ENCODE assay signal across 8 cellular contexts in genomic region chr5:141701341-141702119, GRCh38. TPM values are rescaled to one million over a fixed set of nuclear protein-coding genes. Genes with fewer than 3 reads are reported as not detected.
DNase-seq lines count a peak whose midpoint lies in the region; ATAC-seq, FAIRE-seq and TF ChIP-seq lines count a peak whose summit lies in the region.

No MANE protein-coding gene starts in this region.

- no peak overlapping the region for H4K8ac ChIP-seq in H1 (ENCODE audit: extremely low read depth, insufficient read depth, low read length)

- no peak for TF ChIP-seq POLR2A in A549 (IDR thresholded peaks at IDR 0.05; ENCODE audit: low read length)
- no peak for TF ChIP-seq POLR2A in H1 (IDR thresholded peaks at IDR 0.05; ENCODE audit: control extremely low read depth in 1 of 2, low read depth in 2 of 2, low read length in 2 of 2)
- no peak for TF ChIP-seq POLR2A in H54 (IDR thresholded peaks at IDR 0.05; ENCODE audit: low read depth, low read length)

- H3K9me3 ChIP-seq in A549: no peaks in the 10 kb centered on the region
- H3K9me3 ChIP-seq in H1 (ENCODE audit: insufficient read depth in 2 of 2, low read depth in 1 of 2, low read length in 1 of 2): no peaks in the 10 kb centered on the region

- FAIRE-seq in A549 (lab: Jason Lieb, UNC): no peak
- FAIRE-seq in H1 (lab: Jason Lieb, UNC): no peak
- FAIRE-seq in H54 (lab: Jason Lieb, UNC): no peak

- H3K4me1 ChIP-seq in A549: 0 out of 3 replicates have a peak, but pooled peaks cover 4% of the 10 kb centered on the region
- H3K4me1 ChIP-seq in H1 (replicated peaks in 1 of 4; ENCODE audit: control insufficient read depth in 3 of 4, insufficient read depth in 4 of 4, low read length in 3 of 4): peaks cover 5 to 9% (median 5%) of the 10 kb centered on the region in 4 experiments

- no peak overlapping the region for H2BK12ac ChIP-seq in H1 (ENCODE audit: low read depth, low read length)

- no peaks in the 10 kb centered on the region for H3K79me2 ChIP-seq in H1 (ENCODE audit: control insufficient read depth in 1 of 2, insufficient read depth in 2 of 2, low read length in 2 of 2)

- no peak overlapping the region for H3K56ac ChIP-seq in H1 (replicated peaks; ENCODE audit: insufficient read length, low read depth, low read length)

- H3K14ac ChIP-seq in H1 (ENCODE audit: insufficient read length): no peak overlapping the region

- H3K9ac ChIP-seq in H1 (replicated peaks in 1 of 4; ENCODE audit: extremely low read depth in 1 of 4, low read depth in 3 of 4, low read length in 3 of 4): no peak overlapping the region

- H3K23ac ChIP-seq in H1 (ENCODE audit: insufficient read length): no peak overlapping the region

- H2BK15ac ChIP-seq in H1 (ENCODE audit: low read length): no peak overlapping the region; the same call in 1 of the 2 replicates

- H3K4me2 ChIP-seq in A549 (peak overlapping the region; percentile 94), H1 (ENCODE audit: insufficient read depth in 1 of 2, low read depth in 2 of 2, low read length in 2 of 2) (peak overlapping the region; percentile 40 to 87)

- H2BK5ac ChIP-seq in H1 (ENCODE audit: low read depth, low read length): no peak overlapping the region

- no peak overlapping the region for H3K4ac ChIP-seq in H1 (replicated peaks; ENCODE audit: insufficient read length, low read depth, low read length)

- H3K27me3 ChIP-seq in H1 (replicated peaks in 1 of 4; ENCODE audit: control insufficient read depth in 3 of 4, extremely low read depth in 1 of 4, insufficient read depth in 3 of 4, low read length in 3 of 4): peaks cover 0 to 36% (median 30%) of the 10 kb centered on the region in 4 experiments; a peak in 6 of 7 replicates

- no peaks in the 10 kb centered on the region for H4K20me1 ChIP-seq in H1 (replicated peaks in 1 of 2; ENCODE audit: control insufficient read depth in 1 of 2, insufficient read depth in 2 of 2, low read length in 2 of 2)

- no peak overlapping the region for H2BK20ac ChIP-seq in H1 (ENCODE audit: low read length)

- TF ChIP-seq CTCF in A549 (IDR thresholded peaks at IDR 0.05) (no peak), H1 (IDR thresholded peaks at IDR 0.05; ENCODE audit: control extremely low read depth in 1 of 3, insufficient read depth in 1 of 3, low read depth in 1 of 3, low read length in 3 of 3) (no peak)

- DNase-seq in A549 (ENCODE audit: low read depth in 1 of 2, low spot score in 1 of 2) (no peak), H1 (ENCODE audit: low read depth in 1 of 2, low spot score in 2 of 2) (no peak), HuH-7.5 (ENCODE audit: low spot score) (no peak), H54 (ENCODE audit: insufficient read length, low spot score) (no peak), RPMI8226 (no peak)

- POLR2A ChIA-PET in A549 (lab: Yijun Ruan, JAX) (no interaction called here), H1 (lab: Charles Lee; ENCODE audit: partially characterized antibody) (interaction anchor here (1.1 to 3.6 kb wide), 12 partner anchors 8 to 215 kb away, joined by 3 to 15 read pairs (median 5); no protein-coding TSS in a partner anchor)

- ATAC-seq in A549 (peak; percentile 17 to 52; a peak in 3 of 6 replicates), GM19324 (IDR thresholded peaks at IDR 0.05; ENCODE audit: low FRiP score, unreplicated experiment) (peak; percentile 50), HG03460 (IDR thresholded peaks at IDR 0.05; ENCODE audit: unreplicated experiment) (peak; percentile 78), GM18519 (IDR thresholded peaks at IDR 0.05; ENCODE audit: low FRiP score, unreplicated experiment) (no peak)

- CTCF ChIA-PET in A549 (lab: Yijun Ruan, JAX) (interaction anchor here (0.6 to 16.8 kb wide), 52 partner anchors 8 to 278 kb away, joined by 3 to 424 read pairs (median 4); partner anchors contain the start of genes PCDH1, PCDH12 and RNF14), H1 (lab: Charles Lee; ENCODE audit: partially characterized antibody) (interaction anchor here (0.6 to 15.1 kb wide), 53 partner anchors 9 to 289 kb away, joined by 3 to 345 read pairs (median 5); partner anchors contain the start of genes PCDH1, PCDH12 and RNF14)

- H3K4me3 ChIP-seq in A549 (peak overlapping the region; percentile 39; the same call in 1 of the 3 replicates), H1 (ENCODE audit: extremely low read depth in 1 of 4, insufficient read depth in 2 of 4, low read depth in 3 of 4, low read length in 4 of 4) (peak overlapping the region in 1 of 4 experiments; percentile 73; a peak in 1 of 8 replicates)

- H3K27ac ChIP-seq in A549 (no peak overlapping the region), H1 (ENCODE audit: low read depth, low read length) (no peak overlapping the region)

- no peak for TF ChIP-seq EP300 in A549 (IDR thresholded peaks at IDR 0.05)
- no peak for TF ChIP-seq EP300 in H1 (IDR thresholded peaks at IDR 0.05; ENCODE audit: borderline replicate concordance in 1 of 2, low read depth in 2 of 2, low read length in 2 of 2)

- no peaks in the 10 kb centered on the region for H3K79me1 ChIP-seq in H1 (ENCODE audit: low read depth, low read length)

- no peak overlapping the region for H4K5ac ChIP-seq in H1 (ENCODE audit: insufficient read length, low read depth, low read length)

- no peak overlapping the region for H3K18ac ChIP-seq in H1 (ENCODE audit: extremely low read depth, low read length)

- H2BK120ac ChIP-seq in H1 (replicated peaks; ENCODE audit: low read depth, low read length): no peak overlapping the region

- H4K91ac ChIP-seq in H1 (replicated peaks; ENCODE audit: insufficient read length, low read length): no peak overlapping the region

- H3K36me3 ChIP-seq in H1 (ENCODE audit: control insufficient read depth in 2 of 4, insufficient read depth in 4 of 4, low read length in 3 of 4): no peaks in the 10 kb centered on the region

- no peak for TF ChIP-seq RAD21 in A549 (conservative IDR thresholded peaks at IDR 0.05 in 1 of 2, IDR thresholded peaks at IDR 0.05 in 1 of 2)
- TF ChIP-seq RAD21 in H1 (IDR thresholded peaks at IDR 0.05 in 1 of 2, conservative IDR thresholded peaks at IDR 0.05 in 1 of 2; ENCODE audit: low read depth in 2 of 2, low read length in 2 of 2): no peak

- H3K23me2 ChIP-seq in H1 (ENCODE audit: low read depth, low read length): peaks cover 11% of the 10 kb centered on the region; the same call in 1 of the 2 replicates

- WGBS in A549 (ENCODE audit: missing lambda C conversion rate): 55% methylated on average over 16 of the region's 16 CpGs
- WGBS in H1 (ENCODE audit: extremely low coverage in 1 of 2, insufficient coverage in 1 of 2, insufficient read length in 1 of 2, insufficient replicate concordance in 2 of 2, low coverage in 1 of 2, low lambda C conversion rate in 2 of 2, missing lambda C conversion rate in 1 of 2), 2 experiments: 63% methylated on average over 16 of the region's 16 CpGs; no CpG with 5 or more reads in 1 of the 2 experiments

- no peak overlapping the region for H2AFZ ChIP-seq in H1 (ENCODE audit: low read length)

- H2AK5ac ChIP-seq in H1 (ENCODE audit: low read depth, low read length): no peak overlapping the region

TF ChIP-seq in A549, 52 proteins besides CTCF, POLR2A, EP300 and RAD21 (continues in another document):
- TF ChIP-seq MAX (IDR thresholded peaks at IDR 0.05) (no peak), KDM1A (IDR thresholded peaks at IDR 0.05; ENCODE audit: low read depth) (no peak)

TF ChIP-seq in H1, 55 proteins besides CTCF, POLR2A, EP300 and RAD21:
- TF ChIP-seq GABPA (IDR thresholded peaks at IDR 0.05; ENCODE audit: borderline replicate concordance, insufficient read depth, low read length) (no peak), CBX5 (IDR thresholded peaks at IDR 0.05; ENCODE audit: low read depth, low read length) (no peak), KDM5A (IDR thresholded peaks at IDR 0.05; ENCODE audit: low read length) (no peak), SP2 (IDR thresholded peaks at IDR 0.05; ENCODE audit: low read length) (no peak), RXRA (IDR thresholded peaks at IDR 0.05; ENCODE audit: insufficient read depth, low read depth, low read length) (no peak)

RNA-seq across cellular contexts. Expression of gene ARAP3, which starts 19.5 kb away (rescaled TPM):
- polyA plus RNA-seq in A549 (2011; rRNA removed) (3.0 and 4.5 TPM in 2 replicates), A549 (2017; fragmentation: RNase III; extraction: RNeasy Plus Mini Kit Qiagen cat#74134 plus additional on column Dnase treatment) (5.1 to 6.9 TPM (median 6.6 TPM) in 3 replicates), H1 (2011; rRNA removed) (14.4 and 19.7 TPM in 2 replicates)
- 3.6 and 4.3 TPM in 2 replicates for polyA plus RNA-seq in A549 (2012; cell fraction: cytosol; rRNA removed)
- 16.2 and 16.7 TPM in 2 replicates for polyA plus RNA-seq in A549 (2012; cell fraction: nucleus; rRNA removed)
- polyA minus RNA-seq in A549 (2011; rRNA and poly(A)+ RNA removed): 6.8 and 8.2 TPM in 2 replicates
- total RNA-seq in H1 (2021; fragmentation: NEBNext Ultra II Directional; extraction: Animal tissue kit (Norgen Biotek cat#: 25700)): 45.7 and 48.6 TPM in 2 replicates
- 15.0 TPM for polyA plus RNA-seq in H1 (2011; cell fraction: cytosol; rRNA removed)
- polyA plus RNA-seq in H1 (2011; cell fraction: nucleus; rRNA removed): 74.7 TPM
- 34.7 to 39.3 TPM (median 37.2 TPM) in 4 replicates for polyA plus RNA-seq in H1 (2012, experiment 1 of 2)
- polyA plus RNA-seq in H1 (2012, experiment 2 of 2): 33.8 TPM
- 27.3 TPM for polyA plus RNA-seq in H1 (2013, experiment 1 of 2)
- polyA plus RNA-seq in H1 (2013, experiment 2 of 2): 25.0 TPM
- polyA minus RNA-seq in H1 (2011; rRNA and poly(A)+ RNA removed): 20.9 and 22.2 TPM in 2 replicates
- 20.5 TPM for polyA minus RNA-seq in H1 (2011; cell fraction: cytosol; rRNA and poly(A)+ RNA removed)
- 27.6 TPM for polyA minus RNA-seq in H1 (2011; cell fraction: nucleus; rRNA and poly(A)+ RNA removed)

RNA-seq across cellular contexts. Expression of gene FCHSD1, which starts 50.3 kb away (rescaled TPM):
- polyA plus RNA-seq in A549 (2011; rRNA removed): 11.0 and 12.2 TPM in 2 replicates
- polyA plus RNA-seq in A549 (2012; cell fraction: cytosol; rRNA removed): 9.2 and 9.7 TPM in 2 replicates
- polyA plus RNA-seq in A549 (2012; cell fraction: nucleus; rRNA removed): 87.6 and 92.1 TPM in 2 replicates
- polyA plus RNA-seq in A549 (2017; fragmentation: RNase III; extraction: RNeasy Plus Mini Kit Qiagen cat#74134 plus additional on column Dnase treatment): 10.1 to 14.5 TPM (median 14.0 TPM) in 3 replicates
- polyA minus RNA-seq in A549 (2011; rRNA and poly(A)+ RNA removed): 6.9 and 12.2 TPM in 2 replicates
- 30.1 and 32.2 TPM in 2 replicates for total RNA-seq in H1 (2021; fragmentation: NEBNext Ultra II Directional; extraction: Animal tissue kit (Norgen Biotek cat#: 25700))
- polyA plus RNA-seq in H1 (2011; rRNA removed): 22.0 and 36.8 TPM in 2 replicates
- polyA plus RNA-seq in H1 (2011; cell fraction: cytosol; rRNA removed): 51.4 TPM
- 345 TPM for polyA plus RNA-seq in H1 (2011; cell fraction: nucleus; rRNA removed)
- polyA plus RNA-seq in H1 (2012, experiment 1 of 2): 26.3 to 30.1 TPM (median 27.0 TPM) in 4 replicates
- polyA plus RNA-seq in H1 (2012, experiment 2 of 2): 13.2 TPM
- 22.6 TPM for polyA plus RNA-seq in H1 (2013, experiment 1 of 2)
- polyA plus RNA-seq in H1 (2013, experiment 2 of 2): 19.8 TPM
- polyA minus RNA-seq in H1 (2011; rRNA and poly(A)+ RNA removed): 16.2 and 17.4 TPM in 2 replicates
- 15.9 TPM for polyA minus RNA-seq in H1 (2011; cell fraction: cytosol; rRNA and poly(A)+ RNA removed)
- 56.3 TPM for polyA minus RNA-seq in H1 (2011; cell fraction: nucleus; rRNA and poly(A)+ RNA removed)
